ENCODE assay signal across 7 cellular contexts in genomic region chr2:86714579-86715173, GRCh38. TPM values are rescaled to one million over a fixed set of nuclear protein-coding genes. Genes with fewer than 3 reads are reported as not detected.
DNase-seq lines count a peak whose midpoint lies in the region; ATAC-seq and TF ChIP-seq lines count a peak whose summit lies in the region.
"Not testable (repeated sequence)": the region's sequence is repeated elsewhere in the genome, so short reads cannot be mapped to it uniquely, and the experiment has no call there.

No MANE protein-coding gene starts in this region.

- WGBS in esophagus, 2 donors = 45 to 64% methylated on average over 1 to 2 of the region's 3 CpGs
- 40% methylated on average over 1 of the region's 3 CpGs; no CpG with 5 or more reads in 1 of the 2 donors for WGBS in transverse colon (ENCODE audit: low coverage in 1 of 2), 2 donors

- H3K27me3 ChIP-seq in breast epithelium; esophagus (ENCODE audit: control insufficient read depth in 1 of 2, insufficient read depth in 2 of 2, low read length in 2 of 2); left ventricle myocardium inferior (ENCODE audit: low read depth); parathyroid adenoma (ENCODE audit: control insufficient read depth, insufficient read depth, low read length); transverse colon: not testable (repeated sequence)

- H2AFZ ChIP-seq in parathyroid adenoma = peak overlapping the region; percentile 34

- H3K9me3 ChIP-seq in breast epithelium; esophagus (ENCODE audit: control insufficient read depth in 2 of 2, insufficient read depth in 1 of 2, low read depth in 1 of 2, low read length in 1 of 2); left ventricle myocardium inferior (replicated peaks); parathyroid adenoma (ENCODE audit: control insufficient read depth, low read length); transverse colon: not testable (repeated sequence)

- not testable (repeated sequence) for H3K4me1 ChIP-seq in breast epithelium; esophagus (ENCODE audit: control insufficient read depth in 2 of 2, insufficient read depth in 2 of 2, low read length in 1 of 2); left ventricle myocardium inferior; parathyroid adenoma; transverse colon

- DNase-seq in HuH-7 (ENCODE audit: low spot score) = peak; percentile 12
- DNase-seq in breast epithelium (ENCODE audit: low spot score in 2 of 2); left ventricle myocardium inferior; left colon; transverse colon: not testable (repeated sequence)

- H3K36me3 ChIP-seq in breast epithelium; esophagus (ENCODE audit: control insufficient read depth in 2 of 2, insufficient read depth in 2 of 2, low read length in 1 of 2); left ventricle myocardium inferior; parathyroid adenoma (ENCODE audit: control insufficient read depth, insufficient read depth, low read length); transverse colon: not testable (repeated sequence)

- H3K79me2 ChIP-seq in parathyroid adenoma = not testable (repeated sequence)

- in situ Hi-C loops in transverse colon (cut with MboI; ENCODE audit: low pct_ligation_motif_present in 1 of 4, low pct_unique_long_range_greater_than_20kb in 1 of 4, low sequenced_read_pairs in 3 of 4) = not testable (repeated sequence)

- not testable (repeated sequence) for TF ChIP-seq CTCF in breast epithelium (IDR thresholded peaks at IDR 0.05); left ventricle myocardium inferior (IDR thresholded peaks at IDR 0.05; ENCODE audit: borderline replicate concordance); parathyroid adenoma (IDR thresholded peaks at IDR 0.05); transverse colon (IDR thresholded peaks at IDR 0.05)

- peak overlapping the region; percentile 36 to 44 for H3K27ac ChIP-seq in breast epithelium
- H3K27ac ChIP-seq in esophagus (ENCODE audit: low read depth in 2 of 2, low read length in 1 of 2) = peak overlapping the region; percentile 11 to 68
- peak overlapping the region; percentile 81 for H3K27ac ChIP-seq in left ventricle myocardium inferior (replicated peaks)
- not testable (repeated sequence) for H3K27ac ChIP-seq in parathyroid adenoma
- peak overlapping the region; percentile 56 to 81 (median 67) for H3K27ac ChIP-seq in transverse colon

- ATAC-seq in left colon = peak; percentile 63

- intact Hi-C loops in breast epithelium (cut with DNase I; ENCODE audit: low total_unique reads); left ventricle myocardium inferior (cut with micrococcal nuclease); left colon (cut with DNase I, micrococcal nuclease); transverse colon (cut with DNase I; ENCODE audit: low total_unique reads): not testable (repeated sequence)

- TF ChIP-seq POLR2A in breast epithelium (IDR thresholded peaks at IDR 0.05); transverse colon (IDR thresholded peaks at IDR 0.05): not testable (repeated sequence)

- not testable (repeated sequence) for TF ChIP-seq EP300 in transverse colon (IDR thresholded peaks at IDR 0.05; ENCODE audit: low read depth)

- H3K9ac ChIP-seq in parathyroid adenoma = not testable (repeated sequence)

- not testable (repeated sequence) for H3K4me2 ChIP-seq in parathyroid adenoma (ENCODE audit: low read length)

- H3K4me3 ChIP-seq in breast epithelium; esophagus (ENCODE audit: low read depth in 1 of 2, low read length in 2 of 2); parathyroid adenoma (ENCODE audit: low read depth, low read length); transverse colon: not testable (repeated sequence)
- H3K4me3 ChIP-seq in left ventricle myocardium inferior = peak overlapping the region; percentile 41

RNA-seq across cellular contexts. Expression of gene RMND5A, which starts 5.4 kb away (rescaled TPM):
- 10 to 100 TPM; 41.6 to 61.6 (median 44.3) TPM for total RNA-seq in breast epithelium
- 10 to 100 TPM; 19.2 to 38.5 TPM for polyA plus RNA-seq in esophagus
- 93.7 TPM for total RNA-seq in left ventricle myocardium inferior
- total RNA-seq in left colon = 10 to 100 TPM; 64.0 to 77.8 TPM
- 10 to 100 TPM; 58.1 to 94.8 (median 72.4) TPM for total RNA-seq in transverse colon
